In genomic region chr2:219523031-219523671, GRCh38 we compare ENCODE assay signal across 11 cellular contexts. TPM values are rescaled to one million over a fixed set of nuclear protein-coding genes. Genes with fewer than 3 reads are reported as not detected.
DNase-seq lines count a peak whose midpoint lies in the region; ATAC-seq, FAIRE-seq and TF ChIP-seq lines count a peak whose summit lies in the region.
"Had no signal": no experiment of that assay in that cellular context is flagged by ENCODE, and none has a peak within 500 bp of the region (broad histone marks: within the 10 kb centered on the region; RNA-seq: fewer than 3 reads in every experiment).

No MANE protein-coding gene starts in this region.

- peak overlapping the region; percentile 64 for H3K4me2 ChIP-seq in astrocyte (ENCODE audit: low read length)

- H4K20me1 ChIP-seq in astrocyte (ENCODE audit: insufficient read depth, low read length) = no peaks in the 10 kb centered on the region

- no peak overlapping the region for H3K27ac Mint-ChIP-seq in astrocyte (ENCODE audit: unreplicated experiment)
- H3K27ac Mint-ChIP-seq: IgD-negative memory B cell had no signal

- no peaks in the 10 kb centered on the region for H3K79me2 ChIP-seq in astrocyte (ENCODE audit: insufficient read depth, low read length)

- no peaks in the 10 kb centered on the region for H3K36me3 Mint-ChIP-seq in astrocyte (ENCODE audit: low read depth, unreplicated experiment)

- H3K27me3 Mint-ChIP-seq in astrocyte (ENCODE audit: low read depth, unreplicated experiment) = peaks cover 34% of the 10 kb centered on the region

- intact Hi-C loops in cardiac septum (cut with DNase I) = no loop called here
- intact Hi-C loops in tibial artery (cut with DNase I; ENCODE audit: low total_unique reads) = no loop called here

- H3K36me3 ChIP-seq in cardiac muscle cell (no peaks in the 10 kb centered on the region), astrocyte (ENCODE audit: insufficient read depth, low read length) (no peaks in the 10 kb centered on the region), tibial artery (no peaks in the 10 kb centered on the region), MG63 (no peaks in the 10 kb centered on the region)

- no peak for ATAC-seq in HG02885 (IDR thresholded peaks at IDR 0.05; ENCODE audit: poor library complexity, unreplicated experiment)

- FAIRE-seq in astrocyte (lab: Jason Lieb, UNC) = no peak

- no peaks in the 10 kb centered on the region for H3K9me3 ChIP-seq in cardiac muscle cell (ENCODE audit: low read depth)
- H3K9me3 ChIP-seq in astrocyte (ENCODE audit: insufficient read depth, low read depth, low read length) = no peaks in the 10 kb centered on the region
- H3K9me3 ChIP-seq in tibial artery = no peaks in the 10 kb centered on the region
- H3K9me3 ChIP-seq in MG63 = no peaks in the 10 kb centered on the region

- peak overlapping the region; percentile 41 for H3K9ac ChIP-seq in astrocyte (ENCODE audit: low read length)

- H3K9me3 Mint-ChIP-seq in astrocyte (ENCODE audit: unreplicated experiment) = no peaks in the 10 kb centered on the region
- H3K9me3 Mint-ChIP-seq: IgD-negative memory B cell had no signal

- H2AFZ ChIP-seq in astrocyte (ENCODE audit: low read depth, low read length) = peak overlapping the region; percentile 54

- H3K4me3 ChIP-seq in cardiac muscle cell (peak overlapping the region; percentile 11), astrocyte (ENCODE audit: insufficient read depth, low read depth, low read length) (no peak overlapping the region), tibial artery (peak overlapping the region; percentile 43 to 45), MG63 (no peak overlapping the region)

- peaks cover 29% of the 10 kb centered on the region for H3K4me1 Mint-ChIP-seq in astrocyte (ENCODE audit: low read depth, unreplicated experiment)

- DNase-seq in cardiac muscle cell (ENCODE audit: low read depth in 1 of 2, low spot score in 1 of 2) (peak; percentile 42 to 51), cardiac septum (ENCODE audit: low spot score) (no peak), astrocyte (ENCODE audit: low read depth) (no peak), iPS-NIHi7 (ENCODE audit: extremely low spot score) (peak; percentile 51), tibial artery (no peak), DMS 273 (lab: John Stamatoyannopoulos, UW; ENCODE audit: unreplicated experiment) (no peak), MG63 (no peak)
- DNase-seq: foreskin keratinocyte had no signal

- TF ChIP-seq CTCF in cardiac muscle cell (IDR thresholded peaks at IDR 0.05; ENCODE audit: low read depth, low read length) = no peak
- no peak for TF ChIP-seq CTCF in astrocyte (IDR thresholded peaks at IDR 0.05; ENCODE audit: insufficient read depth, low read depth, low read length)
- TF ChIP-seq CTCF in tibial artery (IDR thresholded peaks at IDR 0.05) = no peak

- H3K27ac ChIP-seq in cardiac muscle cell = peak overlapping the region; percentile 81
- H3K27ac ChIP-seq in astrocyte (ENCODE audit: low read depth, low read length) = no peak overlapping the region
- H3K27ac ChIP-seq in tibial artery = peak overlapping the region; percentile 47 to 53
- H3K27ac ChIP-seq: foreskin keratinocyte had no signal

- peak overlapping the region; percentile 50 for H3K4me3 Mint-ChIP-seq in astrocyte (ENCODE audit: unreplicated experiment)

- peaks cover 83% of the 10 kb centered on the region for H3K4me1 ChIP-seq in cardiac muscle cell (ENCODE audit: low read depth)
- H3K4me1 ChIP-seq in astrocyte (ENCODE audit: insufficient read depth, low read length) = peaks cover 30% of the 10 kb centered on the region
- peaks cover 0 to 25% (median 19%) of the 10 kb centered on the region in 4 donors for H3K4me1 ChIP-seq in tibial artery

- H3K27me3 ChIP-seq in cardiac muscle cell (no peaks in the 10 kb centered on the region), astrocyte (ENCODE audit: insufficient read depth, low read length) (peaks cover 11% of the 10 kb centered on the region), tibial artery (peaks cover 0 to 13% of the 10 kb centered on the region in 2 donors), MG63 (no peaks in the 10 kb centered on the region; the same call in 1 of the 2 replicates)

RNA-seq across cellular contexts. Expression of gene ASIC4, which starts 8.9 kb away (rescaled TPM):
- 6.4 and 9.5 TPM in 2 replicates for total RNA-seq in cardiac muscle cell
- polyA plus RNA-seq in cardiac muscle cell = 3.3 and 4.3 TPM in 2 replicates
- total RNA-seq in cardiac septum = 0.32 TPM
- total RNA-seq in astrocyte = 0.39 and 0.70 TPM in 2 replicates
- total RNA-seq in MG63 (2014; rRNA removed; shearing (Covaris generic); ENCODE audit: low replicate concordance) = not detected in 2 replicates
- total RNA-seq: activated CD8-positive, alpha-beta memory T cell treated with anti-CD3 and anti-CD28 coated beads for 36 hours; foreskin keratinocyte had no signal
- polyA plus RNA-seq: foreskin keratinocyte, IgD-negative memory B cell had no signal

RNA-seq across cellular contexts. Expression of gene CHPF, which starts 20.5 kb away (rescaled TPM):
- total RNA-seq in cardiac muscle cell (286 and 301 TPM in 2 replicates), cardiac septum (120 TPM), astrocyte (151 and 163 TPM in 2 replicates)
- 208 and 218 TPM in 2 replicates for polyA plus RNA-seq in cardiac muscle cell
- total RNA-seq in MG63 (2014; rRNA removed; shearing (Covaris generic); ENCODE audit: low replicate concordance) = 26.6 and 40.4 TPM in 2 replicates

RNA-seq across cellular contexts. Expression of gene TMEM198, which starts 20.7 kb away (rescaled TPM):
- 6.7 and 7.4 TPM in 2 replicates for total RNA-seq in cardiac muscle cell
- 8.2 and 12.2 TPM in 2 replicates for polyA plus RNA-seq in cardiac muscle cell
- total RNA-seq in cardiac septum = 1.8 TPM
- 3.8 TPM in 2 replicates for total RNA-seq in astrocyte
- total RNA-seq in MG63 (2014; rRNA removed; shearing (Covaris generic); ENCODE audit: low replicate concordance) = 5.1 and 5.9 TPM in 2 replicates

RNA-seq across cellular contexts. Expression of gene GMPPA, which starts 24.5 kb away (rescaled TPM):
- 35.0 and 45.5 TPM in 2 replicates for total RNA-seq in cardiac muscle cell
- 52.7 and 67.5 TPM in 2 replicates for polyA plus RNA-seq in cardiac muscle cell
- 22.6 TPM for total RNA-seq in cardiac septum
- total RNA-seq in astrocyte = 49.5 and 55.3 TPM in 2 replicates
- 61.4 and 89.6 TPM in 2 replicates for total RNA-seq in MG63 (2014; rRNA removed; shearing (Covaris generic); ENCODE audit: low replicate concordance)

RNA-seq across cellular contexts. Expression of gene OBSL1, which starts 48.2 kb away (rescaled TPM):
- total RNA-seq in cardiac muscle cell (540 and 746 TPM in 2 replicates), cardiac septum (199 TPM), astrocyte (77.5 and 88.1 TPM in 2 replicates)
- polyA plus RNA-seq in cardiac muscle cell = 276 and 302 TPM in 2 replicates
- total RNA-seq in MG63 (2014; rRNA removed; shearing (Covaris generic); ENCODE audit: low replicate concordance) = 37.6 and 49.9 TPM in 2 replicates
- polyA plus RNA-seq: IgD-negative memory B cell had no signal

Comparison
In these comparisons a context has a peak if more than half of its experiments do, and no peak if none do; other contexts are left out.
1. DNase-seq: peak in cardiac muscle cell (2 of 2) and iPS-NIHi7 (single experiment); none in cardiac septum (single experiment), astrocyte (single experiment), tibial artery (0 of 2), DMS 273 (single experiment) and MG63 (single experiment).
2. H3K4me3 ChIP-seq: peak in cardiac muscle cell (single experiment) and tibial artery (2 of 2); none in astrocyte (single experiment) and MG63 (single experiment).